ENCODE assay signal across 19 cellular contexts in the genomic region with DNA sequence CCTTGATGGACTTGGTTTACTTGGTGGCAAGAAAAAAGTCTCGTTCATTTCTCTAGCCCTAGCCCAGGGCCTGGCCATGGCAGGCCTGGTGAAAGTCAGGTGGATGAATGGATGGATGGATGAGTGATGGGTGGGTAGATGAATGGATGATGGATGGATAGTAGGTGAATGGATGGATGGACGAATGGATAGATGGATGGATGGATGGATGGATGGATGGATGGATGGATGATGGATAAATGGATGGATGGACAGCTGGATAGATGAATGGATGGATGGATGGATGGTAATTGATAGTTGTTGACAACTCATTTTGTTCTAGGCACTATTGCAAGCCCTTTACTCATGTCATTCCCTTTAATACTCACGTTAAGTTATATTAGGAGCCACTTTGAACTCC.
DNase-seq lines count a peak whose midpoint lies in the region; TF ChIP-seq lines count a peak whose summit lies in the region.
"Had no signal": no experiment of that assay in that cellular context is flagged by ENCODE, and none has a peak within 500 bp of the region (broad histone marks: within the 10 kb centered on the region; RNA-seq: fewer than 3 reads in every experiment).

No MANE protein-coding gene starts in this region.

- no peak overlapping the region for H3K9ac ChIP-seq in mucosa of rectum (ENCODE audit: low read depth in 1 of 2, low read length in 2 of 2)
- H3K9ac ChIP-seq: BLaER1 treated with 17β-estradiol and CSF1 and Interleukin-3, amounts not matched to agents 10 nM and 100 nM had no signal

- H3K4me3 Mint-ChIP-seq in type B pancreatic cell = no peak overlapping the region
- H3K4me3 Mint-ChIP-seq in activated T-cell treated with anti-CD3 and anti-CD28 coated beads, Interleukin-2, amount 50 U/mL, for 24 hours = no peak overlapping the region
- H3K4me3 Mint-ChIP-seq: CD4-positive, alpha-beta T cell; CD8-positive, alpha-beta T cell had no signal

- H3K36me3 Mint-ChIP-seq in type B pancreatic cell = no peaks in the 10 kb centered on the region
- no peaks in the 10 kb centered on the region for H3K36me3 Mint-ChIP-seq in activated T-cell treated with anti-CD3 and anti-CD28 coated beads, Interleukin-2, amount 50 U/mL, for 24 hours (ENCODE audit: low read depth)
- H3K36me3 Mint-ChIP-seq: CD8-positive, alpha-beta T cell had no signal

- no peak for TF ChIP-seq CTCF in HEK293 (tag by site-specific recombination; IDR thresholded peaks at IDR 0.05)
- no peak for TF ChIP-seq CTCF in ascending aorta (IDR thresholded peaks at IDR 0.05)
- TF ChIP-seq CTCF in stomach (IDR thresholded peaks at IDR 0.05) = no peak
- no peak for TF ChIP-seq CTCF in type B pancreatic cell (conservative IDR thresholded peaks at IDR 0.05)

- DNase-seq in ascending aorta (ENCODE audit: low spot score in 2 of 2) (no peak), stomach (no peak), type B pancreatic cell (ENCODE audit: extremely low spot score, unreplicated experiment) (no peak), SW480 (ENCODE audit: low spot score) (no peak)
- no peak for DNase-seq in activated T-cell treated with anti-CD3 and anti-CD28 coated beads, Interleukin-2, amount 50 U/mL, for 24 hours
- no peak for DNase-seq in activated CD4-positive, alpha-beta T cell treated with anti-CD3 and anti-CD28 coated beads for 4 hours
- DNase-seq: 8988T; ACHN; BE2C; Caco-2; Calu3; CD4-positive, alpha-beta T cell; CD8-positive, alpha-beta T cell; DMS79 treated with DMSO at 0.1 percent for 48 hours; GF-D8 had no signal

- intact Hi-C loops in ascending aorta (cut with DNase I) (no loop called here), stomach (cut with DNase I; ENCODE audit: low total_unique reads) (no loop called here)

- H3K4me1 Mint-ChIP-seq in type B pancreatic cell (ENCODE audit: unreplicated experiment) = peaks cover under 1% of the 10 kb centered on the region
- H3K4me1 Mint-ChIP-seq in activated T-cell treated with anti-CD3 and anti-CD28 coated beads, Interleukin-2, amount 50 U/mL, for 24 hours (ENCODE audit: low read depth) = no peaks in the 10 kb centered on the region

- no peak for TF ChIP-seq POLR2A in stomach (IDR thresholded peaks at IDR 0.05)

- no peak for TF ChIP-seq EP300 in stomach (IDR thresholded peaks at IDR 0.05)

- H3K4me1 ChIP-seq in HEK293 (ENCODE audit: control insufficient read depth, insufficient read depth, low read length) (no peaks in the 10 kb centered on the region), ascending aorta (peaks cover 0 to 29% of the 10 kb centered on the region in 2 donors), mucosa of rectum (ENCODE audit: control insufficient read depth in 2 of 2, insufficient read depth in 2 of 2, low read length in 2 of 2) (peaks cover 16 to 28% of the 10 kb centered on the region in 2 donors), stomach (peaks cover 0 to 10% (median 2%) of the 10 kb centered on the region in 4 donors)
- H3K4me1 ChIP-seq: Caco-2 had no signal

- no peaks in the 10 kb centered on the region for H3K9me3 Mint-ChIP-seq in type B pancreatic cell
- H3K9me3 Mint-ChIP-seq in activated T-cell treated with anti-CD3 and anti-CD28 coated beads, Interleukin-2, amount 50 U/mL, for 24 hours = peaks cover 7% of the 10 kb centered on the region
- H3K9me3 Mint-ChIP-seq: CD8-positive, alpha-beta T cell had no signal

- 86 to 96% (median 91%) methylated on average over 3 of the region's 3 CpGs for WGBS in stomach, 5 donors

- H3K9me3 ChIP-seq in HEK293 (ENCODE audit: control insufficient read depth, insufficient read depth, low read depth, low read length) (no peaks in the 10 kb centered on the region), ascending aorta (no peaks in the 10 kb centered on the region), mucosa of rectum (ENCODE audit: control insufficient read depth in 2 of 2, low read length in 2 of 2) (no peaks in the 10 kb centered on the region), stomach (peaks cover 0 to 11% (median 1%) of the 10 kb centered on the region in 4 donors)
- H3K9me3 ChIP-seq: BE2C had no signal

- H3K27me3 ChIP-seq in ascending aorta (no peaks in the 10 kb centered on the region), mucosa of rectum (ENCODE audit: control insufficient read depth in 2 of 2, insufficient read depth in 2 of 2, low read length in 2 of 2) (peaks cover 0 to 2% of the 10 kb centered on the region in 2 donors), stomach (peaks cover 0 to 32% (median 5%) of the 10 kb centered on the region in 3 donors)

- no peak overlapping the region for H3K27ac Mint-ChIP-seq in type B pancreatic cell
- H3K27ac Mint-ChIP-seq in activated T-cell treated with anti-CD3 and anti-CD28 coated beads, Interleukin-2, amount 50 U/mL, for 24 hours = no peak overlapping the region
- H3K27ac Mint-ChIP-seq: CD4-positive, alpha-beta T cell; CD8-positive, alpha-beta T cell had no signal

- no peaks in the 10 kb centered on the region for H3K36me3 ChIP-seq in HEK293 (ENCODE audit: control insufficient read depth in 2 of 2, insufficient read depth in 1 of 2, low read length in 2 of 2)
- no peaks in the 10 kb centered on the region for H3K36me3 ChIP-seq in ascending aorta
- no peaks in the 10 kb centered on the region for H3K36me3 ChIP-seq in mucosa of rectum (ENCODE audit: control insufficient read depth in 2 of 2, insufficient read depth in 2 of 2, low read length in 2 of 2)
- H3K36me3 ChIP-seq in stomach = no peaks in the 10 kb centered on the region
- H3K36me3 ChIP-seq: BE2C; BLaER1 treated with 17β-estradiol and CSF1 and Interleukin-3, amounts not matched to agents 10 nM and 100 nM had no signal

- POLR2A ChIA-PET in HEK293 (lab: Yijun Ruan, JAX) = no interaction called here

- CTCF ChIA-PET in HEK293 (lab: Yijun Ruan, JAX) = no interaction called here

- peaks cover 55% of the 10 kb centered on the region for H3K27me3 Mint-ChIP-seq in type B pancreatic cell
- H3K27me3 Mint-ChIP-seq in activated T-cell treated with anti-CD3 and anti-CD28 coated beads, Interleukin-2, amount 50 U/mL, for 24 hours = peaks cover 60% of the 10 kb centered on the region

- H3K4me3 ChIP-seq in HEK293 (ENCODE audit: low read depth, low read length) = no peak overlapping the region
- H3K4me3 ChIP-seq in ascending aorta = no peak overlapping the region
- no peak overlapping the region for H3K4me3 ChIP-seq in mucosa of rectum (ENCODE audit: low read length in 2 of 2)
- no peak overlapping the region for H3K4me3 ChIP-seq in stomach
- H3K4me3 ChIP-seq: BLaER1 treated with 17β-estradiol and CSF1 and Interleukin-3, amounts not matched to agents 10 nM and 100 nM had no signal

- H3K27ac ChIP-seq in HEK293 (ENCODE audit: extremely low read depth, low read depth, low read length) (no peak overlapping the region), ascending aorta (peak overlapping the region; percentile 20 to 47), mucosa of rectum (ENCODE audit: low read depth in 2 of 2, low read length in 2 of 2) (peak overlapping the region; percentile 54 to 85), stomach (peak overlapping the region in 3 of 5 donors; percentile 1 to 76 (median 73))
- H3K27ac ChIP-seq: BLaER1 treated with 17β-estradiol and CSF1 and Interleukin-3, amounts not matched to agents 10 nM and 100 nM; C4-2B had no signal

TF ChIP-seq in HEK293, 187 proteins besides CTCF, POLR2A, EP300 and RAD21:
- TF ChIP-seq ZNF366 (tag by site-specific recombination; conservative IDR thresholded peaks at IDR 0.05) = peak; percentile 84
- TF ChIP-seq ZNF660 (tag by site-specific recombination; IDR thresholded peaks at IDR 0.05) = no peak
- no peak for TF ChIP-seq HOXA7 (CRISPR knock-in tag; IDR thresholded peaks at IDR 0.05; ENCODE audit: borderline replicate concordance)
- TF ChIP-seq ZNF302 (tag by site-specific recombination; IDR thresholded peaks at IDR 0.05; ENCODE audit: low read depth) = no peak
- peak; percentile 74 for TF ChIP-seq ZBTB17 (tag by site-specific recombination; IDR thresholded peaks at IDR 0.05)
